8 cellular contexts compared by ENCODE assay signal in the genomic region with DNA sequence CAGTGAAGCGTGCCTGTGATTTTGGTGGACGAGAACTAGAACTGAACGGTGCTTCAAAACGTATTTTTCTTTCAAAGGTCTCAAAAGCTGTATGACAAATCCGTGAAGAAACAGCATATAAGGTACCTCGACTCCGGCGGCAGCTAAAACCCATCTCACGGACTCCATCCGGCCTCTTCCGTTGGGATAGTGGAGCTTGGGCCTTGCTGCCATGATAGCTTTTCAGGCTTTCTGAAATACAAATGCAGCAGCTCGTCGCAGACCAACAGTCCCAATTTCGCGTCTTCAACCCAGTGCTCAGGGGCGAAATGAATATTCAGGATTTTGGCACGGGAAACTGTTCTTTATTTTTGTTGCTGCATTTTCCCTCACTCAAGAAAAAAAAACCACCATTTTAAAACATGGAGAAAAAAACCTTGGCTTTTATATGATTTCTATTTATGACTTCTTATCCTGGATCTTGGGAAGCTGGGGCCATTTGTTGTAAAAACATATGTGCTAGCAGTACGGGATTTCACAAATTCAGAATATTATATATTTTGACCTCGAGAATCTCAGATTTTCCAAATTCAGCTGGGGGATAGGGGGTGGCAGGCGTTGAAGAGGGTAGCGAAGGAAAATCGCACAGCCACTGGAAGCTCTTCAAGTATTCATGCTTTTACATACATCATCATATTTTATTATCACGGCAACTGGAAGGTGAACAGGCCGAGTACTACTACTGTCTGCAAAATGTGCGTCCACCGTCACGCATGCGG. TPM values are rescaled to one million over a fixed set of nuclear protein-coding genes. Genes with fewer than 3 reads are reported as not detected.
A peak's percentile ranks its signal among the peaks of the same experiment; 100 is the strongest.
DNase-seq lines count a peak whose midpoint lies in the region; ATAC-seq and TF ChIP-seq lines count a peak whose summit lies in the region.

No MANE protein-coding gene starts in this region.

- WGBS in HUES64, result 15% methylated on average over 25 of the region's 28 CpGs

- H3K27me3 ChIP-seq in HUES64 (ENCODE audit: insufficient read depth, low read length), result no peaks in the 10 kb centered on the region

- H3K27ac Mint-ChIP-seq in neural crest cell (ENCODE audit: unreplicated experiment), result peak overlapping the region; percentile 99

- peak overlapping the region; percentile 93 for H3K9ac ChIP-seq in HUES64 (ENCODE audit: low read depth, low read length)

- H3K9me3 ChIP-seq in HUES64 (ENCODE audit: insufficient read depth, low read depth, low read length), result no peaks in the 10 kb centered on the region

- H3K36me3 Mint-ChIP-seq in neural crest cell (ENCODE audit: low read depth), result peaks cover 20% of the 10 kb centered on the region

- H3K4me3 Mint-ChIP-seq in neural crest cell, result peak overlapping the region; percentile 98

- peaks cover 9% of the 10 kb centered on the region for H3K4me1 ChIP-seq in HUES64 (ENCODE audit: insufficient read depth, low read length)

- H3K36me3 ChIP-seq in HUES64 (ENCODE audit: insufficient read depth, low read length), result peaks cover 17% of the 10 kb centered on the region; the same call in 1 of the 2 replicates

- H3K9me3 Mint-ChIP-seq in neural crest cell, result peaks cover 4% of the 10 kb centered on the region

- peaks cover 13% of the 10 kb centered on the region for H3K27me3 Mint-ChIP-seq in neural crest cell (ENCODE audit: low read depth)

- peak overlapping the region; percentile 90 for H3K27ac ChIP-seq in HUES64 (ENCODE audit: low read depth, low read length)

- peaks cover 41% of the 10 kb centered on the region for H3K4me1 Mint-ChIP-seq in neural crest cell

- peak; percentile 31 to 51 for DNase-seq in NCI-H2081 (lab: John Stamatoyannopoulos, UW)
- DNase-seq in NCI-H2081 treated with DMSO at 0.1 percent for 48 hours (lab: John Stamatoyannopoulos, UW), result no peak
- DNase-seq in fibroblast of villous mesenchyme (ENCODE audit: low read depth), result peak; percentile 51
- DNase-seq in neural crest cell (ENCODE audit: low read depth, low spot score), result peak; percentile 20
- DNase-seq in GM19238 (ENCODE audit: insufficient read length, low spot score), result no peak

- ATAC-seq in GM18870 (IDR thresholded peaks at IDR 0.05; ENCODE audit: unreplicated experiment), result no peak

- H3K4me3 ChIP-seq in HUES64 (ENCODE audit: low read length), result peak overlapping the region; percentile 74
- H3K4me3 ChIP-seq in WI38 (ENCODE audit: low read depth, low read length), result peak overlapping the region; percentile 84
- H3K4me3 ChIP-seq in fibroblast of villous mesenchyme (ENCODE audit: low read depth, low read length), result peak overlapping the region; percentile 84

- no peak for TF ChIP-seq CTCF in WI38 (IDR thresholded peaks at IDR 0.05; ENCODE audit: low read depth, low read length)
- TF ChIP-seq CTCF in fibroblast of villous mesenchyme (IDR thresholded peaks at IDR 0.05; ENCODE audit: insufficient read depth, low read depth, low read length), result no peak
- no peak for TF ChIP-seq CTCF in neural crest cell (conservative IDR thresholded peaks at IDR 0.05)

RNA-seq across cellular contexts. Expression of gene GSTA4, which starts 0.9 kb away (rescaled TPM):
- 21.4 TPM for polyA plus RNA-seq in HUES64 (2013, experiment 1 of 2)
- 30.1 TPM for polyA plus RNA-seq in HUES64 (2013, experiment 2 of 2)
- 22.5 and 25.9 TPM in 2 replicates for total RNA-seq in fibroblast of villous mesenchyme
- total RNA-seq in neural crest cell, result 69.1 and 70.7 TPM in 2 replicates

Comparison
In these comparisons a context has a peak if more than half of its experiments do, and no peak if none do; other contexts are left out.
1. DNase-seq: peak in NCI-H2081 (2 of 2), fibroblast of villous mesenchyme (single experiment) and neural crest cell (single experiment); none in NCI-H2081 treated with DMSO at 0.1 percent for 48 hours (single experiment) and GM19238 (single experiment).
2. Peak in every context shown above with its lines, with median percentiles within 50 percentile points of each other: H3K4me3 ChIP-seq.